Comparison of ENCODE assay signal across 11 cellular contexts in genomic region chr20:10637563-10637962, GRCh38. TPM values are rescaled to one million over a fixed set of nuclear protein-coding genes. Genes with fewer than 3 reads are reported as not detected.
DNase-seq lines count a peak whose midpoint lies in the region; ATAC-seq and TF ChIP-seq lines count a peak whose summit lies in the region.
"Had no signal": no experiment of that assay in that cellular context is flagged by ENCODE, and none has a peak within 500 bp of the region (broad histone marks: within the 10 kb centered on the region; RNA-seq: fewer than 3 reads in every experiment).

No MANE protein-coding gene starts in this region.

- no peaks in the 10 kb centered on the region for H3K27me3 ChIP-seq in HUES6 (ENCODE audit: control insufficient read depth, insufficient read depth, low read length)
- H3K27me3 ChIP-seq in iPS-20b (ENCODE audit: insufficient read depth, low read length), result no peaks in the 10 kb centered on the region
- H3K27me3 ChIP-seq in skeletal muscle satellite cell (ENCODE audit: control insufficient read depth, insufficient read depth, low read length), result no peaks in the 10 kb centered on the region

- H3K4me3 ChIP-seq in HUES6 (ENCODE audit: low read depth, low read length), result no peak overlapping the region
- H3K4me3 ChIP-seq in astrocyte of the spinal cord (ENCODE audit: low read depth, low read length), result no peak overlapping the region
- H3K4me3 ChIP-seq in iPS-20b (ENCODE audit: low read length), result peak overlapping the region; percentile 36; the same call in 1 of the 2 replicates
- H3K4me3 ChIP-seq in skeletal muscle satellite cell (ENCODE audit: low read length), result no peak overlapping the region

- ATAC-seq in HG03378 (IDR thresholded peaks at IDR 0.05; ENCODE audit: unreplicated experiment), result no peak
- ATAC-seq in HG02840 (IDR thresholded peaks at IDR 0.05; ENCODE audit: low FRiP score, unreplicated experiment), result no peak
- ATAC-seq in HG03159 (IDR thresholded peaks at IDR 0.05; ENCODE audit: unreplicated experiment), result no peak
- no peak for ATAC-seq in GM21423 (IDR thresholded peaks at IDR 0.05; ENCODE audit: unreplicated experiment)
- ATAC-seq: activated CD4-positive, alpha-beta T cell treated with anti-CD3 and anti-CD28 coated beads for 36 hours had no signal

- H3K27ac ChIP-seq in HUES6 (ENCODE audit: low read depth, low read length), result no peak overlapping the region
- H3K27ac ChIP-seq in iPS-20b (ENCODE audit: low read length), result no peak overlapping the region

- peak; percentile 62 for DNase-seq in astrocyte of the spinal cord (ENCODE audit: low read depth, low spot score)
- DNase-seq: activated CD4-positive, alpha-beta T cell treated with anti-CD3 and anti-CD28 coated beads for 36 hours; CD4-positive, alpha-beta memory T cell; NCI-H524 had no signal

- H3K9ac ChIP-seq in HUES6 (ENCODE audit: low read length) (peak overlapping the region; percentile 3), iPS-20b (ENCODE audit: low read depth, low read length) (no peak overlapping the region; the same call in 1 of the 2 replicates), skeletal muscle satellite cell (ENCODE audit: low read depth, low read length) (peak overlapping the region; percentile 2)

- H3K36me3 ChIP-seq in HUES6 (ENCODE audit: control insufficient read depth, insufficient read depth, low read length), result peaks cover 43% of the 10 kb centered on the region
- peaks cover 48% of the 10 kb centered on the region for H3K36me3 ChIP-seq in iPS-20b (ENCODE audit: insufficient read depth, low read depth, low read length)
- H3K36me3 ChIP-seq in skeletal muscle satellite cell (ENCODE audit: insufficient read depth, low read length), result peaks cover 38% of the 10 kb centered on the region

- in situ Hi-C loops in astrocyte of the spinal cord (cut with HindIII; ENCODE audit: low sequenced_read_pairs), result no loop called here

- H3K4me2 ChIP-seq in skeletal muscle satellite cell (ENCODE audit: low read length), result no peak overlapping the region

- TF ChIP-seq CTCF in astrocyte of the spinal cord (IDR thresholded peaks at IDR 0.05; ENCODE audit: low read depth, low read length), result no peak

- H3K9me3 ChIP-seq in HUES6 (ENCODE audit: control insufficient read depth, insufficient read depth, low read depth, low read length), result no peaks in the 10 kb centered on the region
- H3K9me3 ChIP-seq in iPS-20b (ENCODE audit: insufficient read depth, low read depth, low read length), result no peaks in the 10 kb centered on the region
- H3K9me3 ChIP-seq in skeletal muscle satellite cell (replicated peaks; ENCODE audit: low read length), result no peaks in the 10 kb centered on the region

- H3K4me1 ChIP-seq in HUES6 (ENCODE audit: control insufficient read depth, insufficient read depth, low read length), result peaks cover 74% of the 10 kb centered on the region
- H3K4me1 ChIP-seq in iPS-20b (ENCODE audit: insufficient read depth, low read length), result peaks cover 48% of the 10 kb centered on the region
- peaks cover 38% of the 10 kb centered on the region for H3K4me1 ChIP-seq in skeletal muscle satellite cell (ENCODE audit: control insufficient read depth, insufficient read depth, low read length)

RNA-seq across cellular contexts. Expression of gene JAG1, which starts 36.2 kb away (rescaled TPM):
- 11.1 and 15.2 TPM in 2 replicates for total RNA-seq in skeletal muscle satellite cell (2012; rRNA removed)
